ENCODE assay signal across 1 cellular context in genomic region chr22:44204937-44205712, GRCh38.
TF ChIP-seq lines count a peak whose summit lies in the region.

No MANE protein-coding gene starts in this region.

TF ChIP-seq in WTC11, 78 proteins besides CTCF, POLR2A, EP300 and RAD21 (continued from another document):
- TF ChIP-seq ZNF532 (CRISPR knock-in tag; IDR thresholded peaks at IDR 0.05; ENCODE audit: borderline replicate concordance) (no peak), PREB (CRISPR knock-in tag; IDR thresholded peaks at IDR 0.05; ENCODE audit: borderline replicate concordance) (no peak), ZNF138 (CRISPR knock-in tag; conservative IDR thresholded peaks at IDR 0.05) (no peak), SMAD4 (CRISPR knock-in tag; IDR thresholded peaks at IDR 0.05) (no peak), E2F1 (CRISPR knock-in tag; IDR thresholded peaks at IDR 0.05) (no peak), MYBL2 (CRISPR knock-in tag; IDR thresholded peaks at IDR 0.05) (no peak), HMGA2 (CRISPR knock-in tag; IDR thresholded peaks at IDR 0.05) (no peak), ELF4 (CRISPR knock-in tag; IDR thresholded peaks at IDR 0.05; ENCODE audit: low read depth) (no peak), ZNF281 (CRISPR knock-in tag; IDR thresholded peaks at IDR 0.05) (no peak), ESRRA (CRISPR knock-in tag; IDR thresholded peaks at IDR 0.05; ENCODE audit: borderline replicate concordance) (no peak), ERG (CRISPR knock-in tag; IDR thresholded peaks at IDR 0.05) (no peak), ZNF512 (CRISPR knock-in tag; IDR thresholded peaks at IDR 0.05; ENCODE audit: borderline replicate concordance) (no peak)
TF ChIP-seq in WTC11: peak in this region for 0.
